Comparison of ENCODE assay signal across 7 cellular contexts in the genomic region with DNA sequence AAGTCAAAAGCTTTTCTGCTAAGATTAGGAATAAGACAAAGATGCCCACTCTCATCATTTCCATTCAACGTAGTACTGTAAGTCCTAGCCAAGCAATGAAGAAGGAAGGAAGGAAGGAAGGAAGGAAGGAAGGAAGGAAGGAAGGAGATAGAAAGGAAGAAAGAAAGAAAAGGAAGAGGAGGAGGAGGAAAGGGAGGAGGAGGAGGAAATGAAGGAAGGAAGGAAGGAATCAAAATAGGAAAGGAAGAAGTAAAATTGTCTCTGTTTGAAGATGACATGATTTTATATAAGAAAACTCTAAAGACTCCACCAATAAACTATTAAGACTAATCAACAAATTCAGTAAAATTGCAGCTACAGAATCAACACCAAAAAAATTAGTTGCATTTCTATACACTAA.
"Had no signal": no experiment of that assay in that cellular context is flagged by ENCODE, and none has a peak within 500 bp of the region (broad histone marks: within the 10 kb centered on the region; RNA-seq: fewer than 3 reads in every experiment).

No MANE protein-coding gene starts in this region.

- ATAC-seq: GM12878 had no signal

- H3K4me3 ChIP-seq: GM12878 had no signal

- DNase-seq: GDM1, GF-D8 had no signal

- FAIRE-seq: G401.6, GM12878, GM12891, GM12892, GM19239 had no signal
